ENCODE assay signal across 10 cellular contexts in genomic region chr1:165162671-165163241, GRCh38.
DNase-seq lines count a peak whose midpoint lies in the region; FAIRE-seq and TF ChIP-seq lines count a peak whose summit lies in the region.
"Had no signal": no experiment of that assay in that cellular context is flagged by ENCODE, and none has a peak within 500 bp of the region (broad histone marks: within the 10 kb centered on the region; RNA-seq: fewer than 3 reads in every experiment).

No MANE protein-coding gene starts in this region.

- TF ChIP-seq CTCF in bronchial epithelial cell (IDR thresholded peaks at IDR 0.05; ENCODE audit: insufficient read depth, low read length, severe bottlenecking): no peak

- H3K36me3 ChIP-seq in bronchial epithelial cell (ENCODE audit: control insufficient read depth, insufficient read depth, low read length): no peaks in the 10 kb centered on the region

- DNase-seq in NCI-H748 (lab: John Stamatoyannopoulos, UW; ENCODE audit: unreplicated experiment) (peak; percentile 24), NCI-H748 treated with DMSO at 0.1 percent for 48 hours (lab: John Stamatoyannopoulos, UW) (no peak), NCI-H2196 (lab: John Stamatoyannopoulos, UW; ENCODE audit: unreplicated experiment) (peak; percentile 91), bronchial epithelial cell (ENCODE audit: low read depth) (peak; percentile 89), urothelium cell line (ENCODE audit: low spot score) (peak; percentile 27), GM19240 (ENCODE audit: insufficient read length, low spot score) (no peak), 8988T (no peak)
- DNase-seq in stimulated activated CD4-positive, alpha-beta T cell treated with anti-CD3 and anti-CD28 coated beads, Interleukin-1b, Interleukin-23, amount 100 ng/mL, for 48 hours: no peak
- DNase-seq: activated T-cell treated with anti-CD3 and anti-CD28 coated beads, Interleukin-2, amount 50 U/mL, for 72 hours; NCI-H446 had no signal

- no peak for FAIRE-seq in bronchial epithelial cell (lab: Jason Lieb, UNC)
- no peak for FAIRE-seq in urothelium cell line (lab: Jason Lieb, UNC)

- H3K27me3 ChIP-seq in bronchial epithelial cell (ENCODE audit: control insufficient read depth, insufficient read depth, low read length): peaks cover 2% of the 10 kb centered on the region

- H3K4me3 ChIP-seq in bronchial epithelial cell (ENCODE audit: low read depth, low read length): no peak overlapping the region

Comparison
In these comparisons a context has a peak if more than half of its experiments do, and no peak if none do; other contexts are left out.
1. DNase-seq: peak in NCI-H748 (single experiment), NCI-H2196 (single experiment), bronchial epithelial cell (single experiment) and urothelium cell line (single experiment); none in NCI-H748 treated with DMSO at 0.1 percent for 48 hours (single experiment), stimulated activated CD4-positive, alpha-beta T cell treated with anti-CD3 and anti-CD28 coated beads, Interleukin-1b, Interleukin-23, amount 100 ng/mL, for 48 hours (single experiment), GM19240 (single experiment) and 8988T (single experiment).